ENCODE assay signal across 15 cellular contexts in genomic region chr10:27542812-27543211, GRCh38. TPM values are rescaled to one million over a fixed set of nuclear protein-coding genes. Genes with fewer than 3 reads are reported as not detected.
A peak's percentile ranks its signal among the peaks of the same experiment; 100 is the strongest.
DNase-seq lines count a peak whose midpoint lies in the region; ATAC-seq, FAIRE-seq and TF ChIP-seq lines count a peak whose summit lies in the region.
"Had no signal": no experiment of that assay in that cellular context is flagged by ENCODE, and none has a peak within 500 bp of the region (broad histone marks: within the 10 kb centered on the region; RNA-seq: fewer than 3 reads in every experiment).

No MANE protein-coding gene starts in this region.

- intact Hi-C loops in right cardiac atrium (cut with DNase I): no loop called here

- H3K9me3 Mint-ChIP-seq in astrocyte (ENCODE audit: unreplicated experiment): no peaks in the 10 kb centered on the region
- H3K9me3 Mint-ChIP-seq: activated naive CD4-positive, alpha-beta T cell treated with anti-CD3 and anti-CD28 coated beads, Interleukin-2, amount 50 U/mL, for 72 hours had no signal

- peaks cover 9% of the 10 kb centered on the region for H3K36me3 Mint-ChIP-seq in astrocyte (ENCODE audit: low read depth, unreplicated experiment)

- 78% methylated on average over 2 of the region's 2 CpGs for WGBS in right cardiac atrium

- DNase-seq in AG09309 (ENCODE audit: low read depth) (peak; percentile 17), astrocyte (ENCODE audit: low read depth) (peak; percentile 11), foreskin keratinocyte (peak in 1 of 2 donors; percentile 14), SK-N-DZ (ENCODE audit: low spot score) (no peak), HT-29 (ENCODE audit: low spot score) (no peak), right cardiac atrium (no peak)
- DNase-seq: GOT3; NK-92 treated with Interleukin-12 subunit alpha and Interleukin-12 subunit beta, amount 100 ng/mL, for 24 hours; right lobe of liver; stimulated activated naive CD4-positive, alpha-beta T cell treated with Interleukin-2 at 50 U/mL for 16 hours; uterus had no signal

- H3K9me3 ChIP-seq in HEK293 (ENCODE audit: control insufficient read depth, insufficient read depth, low read depth, low read length) (no peaks in the 10 kb centered on the region), astrocyte (ENCODE audit: insufficient read depth, low read depth, low read length) (no peaks in the 10 kb centered on the region), right cardiac atrium (ENCODE audit: control insufficient read depth, low read length) (no peaks in the 10 kb centered on the region)
- H3K9me3 ChIP-seq: right lobe of liver, uterus had no signal

- POLR2A ChIA-PET in HEK293 (lab: Yijun Ruan, JAX): no interaction called here

- peaks cover 5% of the 10 kb centered on the region for H4K20me1 ChIP-seq in astrocyte (ENCODE audit: insufficient read depth, low read length)

- H3K4me1 Mint-ChIP-seq in astrocyte (ENCODE audit: low read depth, unreplicated experiment): peaks cover 6% of the 10 kb centered on the region
- H3K4me1 Mint-ChIP-seq: B cell had no signal

- H3K4me3 ChIP-seq in AG09309 (ENCODE audit: control insufficient read depth, low read depth, low read length) (no peak overlapping the region), HEK293 (ENCODE audit: low read depth, low read length) (no peak overlapping the region), astrocyte (ENCODE audit: insufficient read depth, low read depth, low read length) (no peak overlapping the region), right cardiac atrium (ENCODE audit: low read length) (no peak overlapping the region)
- H3K4me3 ChIP-seq: right lobe of liver, uterus had no signal

- no peak overlapping the region for H3K4me2 ChIP-seq in astrocyte (ENCODE audit: low read length)

- peak; percentile 60 for ATAC-seq in foreskin keratinocyte
- ATAC-seq in HG02642 (IDR thresholded peaks at IDR 0.05; ENCODE audit: poor library complexity, unreplicated experiment): no peak
- no peak for ATAC-seq in right cardiac atrium
- ATAC-seq: activated naive CD4-positive, alpha-beta T cell treated with anti-CD3 and anti-CD28 coated beads, Interleukin-2, amount 50 U/mL, for 72 hours; right lobe of liver had no signal

- H3K27ac ChIP-seq in HEK293 (ENCODE audit: extremely low read depth, low read depth, low read length) (no peak overlapping the region), astrocyte (ENCODE audit: low read depth, low read length) (no peak overlapping the region), foreskin keratinocyte (no peak overlapping the region), right cardiac atrium (ENCODE audit: low read length) (no peak overlapping the region)
- H3K27ac ChIP-seq: right lobe of liver, uterus had no signal

- TF ChIP-seq CTCF in AG09309 (IDR thresholded peaks at IDR 0.05; ENCODE audit: control insufficient read depth, insufficient read depth, low read depth, low read length, missing control alignments): no peak
- no peak for TF ChIP-seq CTCF in HEK293 (tag by site-specific recombination; IDR thresholded peaks at IDR 0.05)
- no peak for TF ChIP-seq CTCF in astrocyte (IDR thresholded peaks at IDR 0.05; ENCODE audit: insufficient read depth, low read depth, low read length)
- no peak for TF ChIP-seq CTCF in foreskin keratinocyte (conservative IDR thresholded peaks at IDR 0.05)

- FAIRE-seq in astrocyte (lab: Jason Lieb, UNC): no peak

- CTCF ChIA-PET in HEK293 (lab: Yijun Ruan, JAX): interaction anchor here (0.6 kb wide), 1 partner anchor 13 kb away, joined by 4 read pairs; no protein-coding TSS in a partner anchor

- H3K27me3 ChIP-seq in astrocyte (ENCODE audit: insufficient read depth, low read length) (no peaks in the 10 kb centered on the region), foreskin keratinocyte (no peaks in the 10 kb centered on the region), right cardiac atrium (ENCODE audit: control insufficient read depth, insufficient read depth) (no peaks in the 10 kb centered on the region)
- H3K27me3 ChIP-seq: right lobe of liver, uterus had no signal

- no peaks in the 10 kb centered on the region for H3K27me3 Mint-ChIP-seq in astrocyte (ENCODE audit: low read depth, unreplicated experiment)
- H3K27me3 Mint-ChIP-seq: B cell had no signal

- H3K4me3 Mint-ChIP-seq in astrocyte (ENCODE audit: unreplicated experiment): no peak overlapping the region
- H3K4me3 Mint-ChIP-seq: B cell had no signal

- no peaks in the 10 kb centered on the region for H3K79me2 ChIP-seq in astrocyte (ENCODE audit: insufficient read depth, low read length)

- 0 out of 2 replicates have a peak, but pooled peaks cover 2% of the 10 kb centered on the region for H3K4me1 ChIP-seq in HEK293 (ENCODE audit: control insufficient read depth, insufficient read depth, low read length)
- H3K4me1 ChIP-seq in astrocyte (ENCODE audit: insufficient read depth, low read length): no peaks in the 10 kb centered on the region
- H3K4me1 ChIP-seq in foreskin keratinocyte: peaks cover 6% of the 10 kb centered on the region
- H3K4me1 ChIP-seq in right cardiac atrium (ENCODE audit: control insufficient read depth, insufficient read depth, low read length): no peaks in the 10 kb centered on the region
- H3K4me1 ChIP-seq: right lobe of liver, uterus had no signal

- H3K36me3 ChIP-seq in HEK293 (ENCODE audit: control insufficient read depth in 2 of 2, insufficient read depth in 1 of 2, low read length in 2 of 2) (peaks cover 10 to 38% of the 10 kb centered on the region in 2 experiments), astrocyte (ENCODE audit: insufficient read depth, low read length) (peaks cover 9% of the 10 kb centered on the region)
- H3K36me3 ChIP-seq: uterus had no signal

- H2AFZ ChIP-seq in astrocyte (ENCODE audit: low read depth, low read length): no peak overlapping the region

- no peak overlapping the region for H3K27ac Mint-ChIP-seq in astrocyte (ENCODE audit: unreplicated experiment)
- H3K27ac Mint-ChIP-seq: activated naive CD4-positive, alpha-beta T cell treated with anti-CD3 and anti-CD28 coated beads, Interleukin-2, amount 50 U/mL, for 72 hours; B cell had no signal

- no peak overlapping the region for H3K9ac ChIP-seq in astrocyte (ENCODE audit: low read length)

TF ChIP-seq in HEK293, 187 proteins besides CTCF, POLR2A, EP300 and RAD21:
- TF ChIP-seq ZNF660 (tag by site-specific recombination; IDR thresholded peaks at IDR 0.05) (0 out of 2 replicates have a peak, but pooled peaks have one; percentile 10), ZNF214 (tag by site-specific recombination; IDR thresholded peaks at IDR 0.05; ENCODE audit: borderline replicate concordance) (no peak), IKZF3 (tag by site-specific recombination; IDR thresholded peaks at IDR 0.05) (no peak)
TF ChIP-seq in HEK293: peak in this region for 1.

RNA-seq across cellular contexts. Expression of gene RAB18, which starts 38.7 kb away (rescaled TPM):
- total RNA-seq in astrocyte: 162 and 179 TPM in 2 replicates
- total RNA-seq in foreskin keratinocyte: 86.7 and 89.4 TPM in 2 replicates
- polyA plus RNA-seq in foreskin keratinocyte: 59.9 and 70.2 TPM in 2 replicates
- polyA plus RNA-seq in SK-N-DZ (2014; cell fraction: cytosol; rRNA removed): 15.9 and 16.8 TPM in 2 replicates
- 15.5 and 16.4 TPM in 2 replicates for polyA plus RNA-seq in SK-N-DZ (2014; cell fraction: nucleus; rRNA removed)
- 12.7 and 12.8 TPM in 2 replicates for total RNA-seq in HT-29 (2014; rRNA removed; shearing (Covaris generic))
- total RNA-seq in right cardiac atrium: 100 to 1,000 TPM; 114 to 125 (median 116) TPM
- polyA plus RNA-seq in right cardiac atrium: 41.1 TPM

Comparison
In these comparisons a context has a peak if more than half of its experiments do, and no peak if none do; other contexts are left out.
1. DNase-seq: peak in AG09309 (single experiment) and astrocyte (single experiment); none in SK-N-DZ (single experiment), HT-29 (single experiment) and right cardiac atrium (0 of 3).